16 cellular contexts compared by ENCODE assay signal in genomic region chr5:77645995-77646639, GRCh38. TPM values are rescaled to one million over a fixed set of nuclear protein-coding genes. Genes with fewer than 3 reads are reported as not detected.
DNase-seq lines count a peak whose midpoint lies in the region; ATAC-seq and TF ChIP-seq lines count a peak whose summit lies in the region.
"Had no signal": no experiment of that assay in that cellular context is flagged by ENCODE, and none has a peak within 500 bp of the region (broad histone marks: within the 10 kb centered on the region; RNA-seq: fewer than 3 reads in every experiment).

No MANE protein-coding gene starts in this region.

- TF ChIP-seq CTCF in GM23338 (conservative IDR thresholded peaks at IDR 0.05; ENCODE audit: low read depth in 2 of 2) (no peak), WTC11 (IDR thresholded peaks at IDR 0.05) (no peak)

- H3K4me3 ChIP-seq in BLaER1 treated with 17β-estradiol and CSF1 and Interleukin-3, amounts not matched to agents 10 nM and 100 nM = peak overlapping the region in 8 of 10 experiments; percentile 30 to 59 (median 47); a peak in 8 of 20 replicates
- H3K4me3 ChIP-seq in GM23338 = peak overlapping the region; percentile 52
- H3K4me3 ChIP-seq: thyroid gland had no signal

- peaks cover 0 to 42% (median 25%) of the 10 kb centered on the region in 11 experiments; a peak in 16 of 22 replicates for H4K20me1 ChIP-seq in BLaER1 treated with 17β-estradiol and CSF1 and Interleukin-3, amounts not matched to agents 10 nM and 100 nM
- peaks cover 29% of the 10 kb centered on the region for H4K20me1 ChIP-seq in GM23338 (replicated peaks; ENCODE audit: insufficient read depth)

- H3K79me2 ChIP-seq in GM23338 (replicated peaks; ENCODE audit: insufficient read depth) = no peaks in the 10 kb centered on the region

- H3K9me3 ChIP-seq in BLaER1 treated with 17β-estradiol and CSF1 and Interleukin-3, amounts not matched to agents 10 nM and 100 nM (replicated peaks in 1 of 11) = peaks cover 0 to 20% (median 6%) of the 10 kb centered on the region in 11 experiments; a peak in 10 of 22 replicates
- H3K9me3 ChIP-seq: thyroid gland had no signal

- peak overlapping the region; percentile 57 for H3K4me3 Mint-ChIP-seq in GM23338
- H3K4me3 Mint-ChIP-seq in WTC11 = peak overlapping the region; percentile 58
- peak overlapping the region; percentile 19 for H3K4me3 Mint-ChIP-seq in memory B cell
- H3K4me3 Mint-ChIP-seq: activated naive CD4-positive, alpha-beta T cell treated with anti-CD3 and anti-CD28 coated beads, Interleukin-2, amount 10 ng/mL, durations not matched to agents 7 days and 5 days had no signal

- H3K27ac ChIP-seq in BLaER1 treated with 17β-estradiol and CSF1 and Interleukin-3, amounts not matched to agents 10 nM and 100 nM = no peak overlapping the region
- H3K27ac ChIP-seq in GM23338 (ENCODE audit: low read depth) = no peak overlapping the region
- H3K27ac ChIP-seq: thyroid gland had no signal

- H3K9ac ChIP-seq in BLaER1 treated with 17β-estradiol and CSF1 and Interleukin-3, amounts not matched to agents 10 nM and 100 nM = no peak overlapping the region

- H3K4me1 ChIP-seq in BLaER1 treated with 17β-estradiol and CSF1 and Interleukin-3, amounts not matched to agents 10 nM and 100 nM = peaks cover 0 to 7% (median 5%) of the 10 kb centered on the region in 10 experiments; a peak in 6 of 20 replicates
- H3K4me1 ChIP-seq in GM23338 (ENCODE audit: insufficient read depth) = peaks cover 32% of the 10 kb centered on the region

- H3K9me3 Mint-ChIP-seq in GM23338 (no peaks in the 10 kb centered on the region; the same call in 2 of the 3 replicates), WTC11 (no peaks in the 10 kb centered on the region), memory B cell (peaks cover 3% of the 10 kb centered on the region)
- H3K9me3 Mint-ChIP-seq: activated naive CD4-positive, alpha-beta T cell treated with anti-CD3 and anti-CD28 coated beads, Interleukin-2, amount 10 ng/mL, durations not matched to agents 7 days and 5 days had no signal

- H3K36me3 Mint-ChIP-seq in GM23338 (ENCODE audit: low read depth) = no peaks in the 10 kb centered on the region; the same call in 2 of the 3 replicates
- H3K36me3 Mint-ChIP-seq in WTC11 = no peaks in the 10 kb centered on the region
- peaks cover 4% of the 10 kb centered on the region for H3K36me3 Mint-ChIP-seq in memory B cell

- POLR2A ChIA-PET in WTC11 (lab: Charles Lee) = no interaction called here

- peaks cover 65 to 82% (median 74%) of the 10 kb centered on the region in 11 experiments for H3K27me3 ChIP-seq in BLaER1 treated with 17β-estradiol and CSF1 and Interleukin-3, amounts not matched to agents 10 nM and 100 nM
- H3K27me3 ChIP-seq in GM23338 (ENCODE audit: insufficient read depth) = peaks cover 100% of the 10 kb centered on the region

- H3K27ac Mint-ChIP-seq in GM23338 (no peak overlapping the region), WTC11 (no peak overlapping the region), memory B cell (no peak overlapping the region)
- H3K27ac Mint-ChIP-seq: activated naive CD4-positive, alpha-beta T cell treated with anti-CD3 and anti-CD28 coated beads, Interleukin-2, amount 10 ng/mL, durations not matched to agents 7 days and 5 days had no signal

- DNase-seq in GM23338 (ENCODE audit: low spot score) = no peak
- no peak for DNase-seq in WTC11 (ENCODE audit: low spot score)
- DNase-seq in memory B cell (ENCODE audit: low spot score in 2 of 2) = no peak
- DNase-seq in stimulated activated CD4-positive, alpha-beta T cell treated with anti-CD3 and anti-CD28 coated beads, Interleukin-15, amount 100 ng/mL, for 24 hours = no peak
- no peak for DNase-seq in CD1c-positive myeloid dendritic cell (ENCODE audit: extremely low spot score)
- DNase-seq: islet precursor cell, NCI-H748 treated with DMSO at 0.1 percent for 48 hours, T1000 had no signal

- H3F3A ChIP-seq in GM23338 (replicated peaks; ENCODE audit: low read depth) = peaks cover 7% of the 10 kb centered on the region; the same call in 1 of the 2 replicates

- CTCF ChIA-PET in WTC11 (lab: Charles Lee) = interaction anchor here (0.7 to 2.2 kb wide), 12 partner anchors 10 to 347 kb away, joined by 3 to 6 read pairs (median 3); no protein-coding TSS in a partner anchor

- H3K9me2 ChIP-seq in GM23338 (ENCODE audit: insufficient read depth) = no peaks in the 10 kb centered on the region; the same call in 1 of the 2 replicates

- H3K4me1 Mint-ChIP-seq in GM23338 = peaks cover 23% of the 10 kb centered on the region
- H3K4me1 Mint-ChIP-seq in WTC11 = peaks cover 38% of the 10 kb centered on the region
- peaks cover 9% of the 10 kb centered on the region for H3K4me1 Mint-ChIP-seq in memory B cell

- H3K4me2 ChIP-seq in BLaER1 treated with 17β-estradiol and CSF1 and Interleukin-3, amounts not matched to agents 10 nM and 100 nM = peak overlapping the region in 3 of 11 experiments; percentile 72 to 89 (median 74); a peak in 5 of 22 replicates
- peak overlapping the region; percentile 80 for H3K4me2 ChIP-seq in GM23338

- peaks cover 90% of the 10 kb centered on the region for H3K27me3 Mint-ChIP-seq in GM23338 (ENCODE audit: insufficient read depth, low read depth, poor library complexity)
- H3K27me3 Mint-ChIP-seq in WTC11 (ENCODE audit: low read depth) = peaks cover 99% of the 10 kb centered on the region
- peaks cover 28% of the 10 kb centered on the region for H3K27me3 Mint-ChIP-seq in memory B cell

- ATAC-seq in GM23338 (no peak), WTC11 (no peak), memory B cell (ENCODE audit: low read depth) (no peak), HG03378 (IDR thresholded peaks at IDR 0.05; ENCODE audit: unreplicated experiment) (no peak), GM18519 (IDR thresholded peaks at IDR 0.05; ENCODE audit: low FRiP score, unreplicated experiment) (no peak)

- H2AFZ ChIP-seq in GM23338 = no peak overlapping the region

- H3K36me3 ChIP-seq in BLaER1 treated with 17β-estradiol and CSF1 and Interleukin-3, amounts not matched to agents 10 nM and 100 nM = no peaks in the 10 kb centered on the region
- no peaks in the 10 kb centered on the region for H3K36me3 ChIP-seq in GM23338 (ENCODE audit: insufficient read depth)
- H3K36me3 ChIP-seq: thyroid gland had no signal

TF ChIP-seq in GM23338, 12 proteins besides CTCF, POLR2A, EP300 and RAD21:
- TF ChIP-seq EZH2 (IDR thresholded peaks at IDR 0.05; ENCODE audit: low read depth, unreplicated experiment) (peak; percentile 80), REST (IDR thresholded peaks at IDR 0.05; ENCODE audit: unreplicated experiment) (no peak)
TF ChIP-seq in GM23338: peak in this region for 1.

TF ChIP-seq in WTC11, 78 proteins besides CTCF, POLR2A, EP300 and RAD21:
- TF ChIP-seq KAT7 (CRISPR knock-in tag; IDR thresholded peaks at IDR 0.05; ENCODE audit: borderline replicate concordance) (no peak), RELA (CRISPR knock-in tag; IDR thresholded peaks at IDR 0.05; ENCODE audit: borderline replicate concordance) (no peak), ATF2 (CRISPR knock-in tag; IDR thresholded peaks at IDR 0.05; ENCODE audit: borderline replicate concordance, low read depth) (no peak)

RNA-seq across cellular contexts. Expression of gene OTP, which starts 7.6 kb away (rescaled TPM):
- total RNA-seq in GM23338 (2014; rRNA removed; shearing (Covaris generic)) = not detected in 2 replicates
- not detected in 2 replicates for polyA plus RNA-seq in GM23338 (2016; fragmentation: Nextera tagmentation; extraction: Ambion mirVana)
- total RNA-seq in WTC11 (2021) = not detected in 3 replicates
- total RNA-seq: H4, mononuclear cell, pulmonary artery endothelial cell, thyroid gland had no signal
